10 cellular contexts compared by ENCODE assay signal in the genomic region with DNA sequence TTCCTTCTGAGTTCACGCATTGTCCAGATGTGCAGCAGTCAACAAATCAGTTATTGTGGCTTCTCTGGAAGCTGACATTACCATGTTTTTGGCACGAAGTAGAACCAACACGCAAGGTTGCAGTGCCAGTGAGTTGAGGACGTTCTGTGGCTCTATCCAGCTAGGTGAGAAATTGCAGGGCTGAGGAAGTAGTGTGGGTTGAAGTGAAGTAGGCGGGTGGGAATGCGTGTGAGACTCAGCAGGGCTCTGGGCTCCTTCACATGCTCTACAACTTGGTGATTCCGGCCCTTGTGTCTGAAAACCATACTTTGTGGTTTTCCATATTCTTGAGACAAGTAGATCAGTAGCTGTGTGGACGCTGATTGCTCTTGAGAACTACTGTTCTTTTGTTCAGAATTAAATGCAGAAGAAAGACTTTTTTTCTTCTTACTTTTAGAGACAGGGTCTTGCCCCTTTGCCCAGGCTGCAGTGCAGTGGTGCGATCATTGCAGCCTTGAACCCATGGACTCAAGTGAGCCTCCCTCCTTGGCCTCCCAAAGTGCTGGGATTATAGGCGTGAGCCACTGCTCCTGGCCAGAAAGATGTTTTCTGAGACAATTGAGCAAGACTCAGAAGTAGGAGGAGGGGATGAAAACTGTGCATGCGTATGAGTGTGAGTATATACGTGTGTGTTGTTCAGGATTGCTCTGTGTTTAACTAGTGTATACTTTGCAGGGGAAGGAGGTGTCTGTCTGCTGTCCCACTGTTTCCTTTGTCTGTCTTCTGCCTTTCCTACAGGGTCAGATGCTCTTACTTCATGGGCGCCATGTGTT. TPM values are rescaled to one million over a fixed set of nuclear protein-coding genes. Genes with fewer than 3 reads are reported as not detected.
DNase-seq lines count a peak whose midpoint lies in the region; ATAC-seq and TF ChIP-seq lines count a peak whose summit lies in the region.
"Had no signal": no experiment of that assay in that cellular context is flagged by ENCODE, and none has a peak within 500 bp of the region (broad histone marks: within the 10 kb centered on the region; RNA-seq: fewer than 3 reads in every experiment).

No MANE protein-coding gene starts in this region.

- H3K27ac ChIP-seq in colonic mucosa, result no peak overlapping the region
- H3K27ac ChIP-seq: GM23248, tibial artery had no signal

- H3K9me3 Mint-ChIP-seq in activated T-helper 2 cell treated with anti-CD3 and anti-CD28 coated beads, Interferon-gamma antibody, Interleukin-2, Interleukin-4, amounts not matched to agents 10 μg/mL and 5 μg/mL and 100 μg/mL, durations not matched to agents 14 hours and 24 hours and 36 hours, result no peaks in the 10 kb centered on the region
- no peaks in the 10 kb centered on the region for H3K9me3 Mint-ChIP-seq in nephron

- ATAC-seq in HG02852 (IDR thresholded peaks at IDR 0.05; ENCODE audit: unreplicated experiment) (peak; percentile 60), GM19467 (IDR thresholded peaks at IDR 0.05; ENCODE audit: unreplicated experiment) (no peak), HG02571 (IDR thresholded peaks at IDR 0.05; ENCODE audit: unreplicated experiment) (no peak)

- intact Hi-C loops in activated T-helper 2 cell treated with anti-CD3 and anti-CD28 coated beads, Interferon-gamma antibody, Interleukin-2, Interleukin-4, amounts not matched to agents 10 μg/mL and 5 μg/mL and 100 μg/mL, durations not matched to agents 14 hours and 24 hours and 36 hours (cut with micrococcal nuclease), result loop anchor here (1.0 kb wide), 1 partner anchor 8 kb away; no protein-coding TSS in a partner anchor
- intact Hi-C loops in colonic mucosa (cut with DNase I), result no loop called here

- peak; percentile 58 for DNase-seq in GM10248 (ENCODE audit: extremely low spot score)
- peak; percentile 31 for DNase-seq in activated T-helper 2 cell treated with anti-CD3 and anti-CD28 coated beads, Interferon-gamma antibody, Interleukin-2, Interleukin-4, amounts not matched to agents 10 μg/mL and 5 μg/mL and 100 μg/mL, durations not matched to agents 14 hours and 24 hours and 36 hours (ENCODE audit: low spot score)
- no peak for DNase-seq in NCI-H2227 treated with DMSO at 0.1 percent for 48 hours (lab: John Stamatoyannopoulos, UW)
- DNase-seq in colonic mucosa, result no peak
- DNase-seq: GM23248, tibial artery had no signal

- no peaks in the 10 kb centered on the region for H3K9me3 ChIP-seq in colonic mucosa
- H3K9me3 ChIP-seq: tibial artery had no signal

- H3K4me3 Mint-ChIP-seq in activated T-helper 2 cell treated with anti-CD3 and anti-CD28 coated beads, Interferon-gamma antibody, Interleukin-2, Interleukin-4, amounts not matched to agents 10 μg/mL and 5 μg/mL and 100 μg/mL, durations not matched to agents 14 hours and 24 hours and 36 hours (ENCODE audit: low read depth), result peak overlapping the region; percentile 1
- no peak overlapping the region for H3K4me3 Mint-ChIP-seq in nephron

- peaks cover 45% of the 10 kb centered on the region for H3K4me1 Mint-ChIP-seq in activated T-helper 2 cell treated with anti-CD3 and anti-CD28 coated beads, Interferon-gamma antibody, Interleukin-2, Interleukin-4, amounts not matched to agents 10 μg/mL and 5 μg/mL and 100 μg/mL, durations not matched to agents 14 hours and 24 hours and 36 hours (ENCODE audit: low read depth)
- peaks cover 50% of the 10 kb centered on the region for H3K4me1 Mint-ChIP-seq in nephron

- H3K36me3 ChIP-seq in colonic mucosa, result no peaks in the 10 kb centered on the region
- H3K36me3 ChIP-seq: tibial artery had no signal

- POLR2A ChIA-PET in GM10248 (lab: Yijun Ruan, JAX), result no interaction called here

- peaks cover 4% of the 10 kb centered on the region for H3K4me1 ChIP-seq in colonic mucosa

- no peaks in the 10 kb centered on the region for H3K27me3 ChIP-seq in colonic mucosa
- H3K27me3 ChIP-seq: tibial artery had no signal

- TF ChIP-seq CTCF in GM10248 (IDR thresholded peaks at IDR 0.05; ENCODE audit: control extremely low read depth, extremely low read depth, low read depth, missing control alignments) (no peak), nephron (IDR thresholded peaks at IDR 0.05; ENCODE audit: unreplicated experiment in 3 of 3) (no peak), colonic mucosa (IDR thresholded peaks at IDR 0.05) (no peak)

- peak overlapping the region in 1 of 2 donors; percentile 71 for H3K9ac ChIP-seq in colonic mucosa (ENCODE audit: low read depth in 2 of 2, low read length in 2 of 2)
- H3K9ac ChIP-seq: GM23248 had no signal

- peak overlapping the region; percentile 5 for H3K27ac Mint-ChIP-seq in activated T-helper 2 cell treated with anti-CD3 and anti-CD28 coated beads, Interferon-gamma antibody, Interleukin-2, Interleukin-4, amounts not matched to agents 10 μg/mL and 5 μg/mL and 100 μg/mL, durations not matched to agents 14 hours and 24 hours and 36 hours
- H3K27ac Mint-ChIP-seq in nephron, result peak overlapping the region; percentile 22 to 69 (median 59)

- no peak overlapping the region for H3K4me3 ChIP-seq in colonic mucosa
- H3K4me3 ChIP-seq: GM23248, tibial artery had no signal

- CTCF ChIA-PET in GM10248 (lab: Yijun Ruan, JAX), result interaction anchor here (0.8 kb wide), 1 partner anchor 15 kb away, joined by 3 read pairs; no protein-coding TSS in a partner anchor

- H3K27me3 Mint-ChIP-seq in activated T-helper 2 cell treated with anti-CD3 and anti-CD28 coated beads, Interferon-gamma antibody, Interleukin-2, Interleukin-4, amounts not matched to agents 10 μg/mL and 5 μg/mL and 100 μg/mL, durations not matched to agents 14 hours and 24 hours and 36 hours (ENCODE audit: low read depth), result no peaks in the 10 kb centered on the region
- no peaks in the 10 kb centered on the region for H3K27me3 Mint-ChIP-seq in nephron (ENCODE audit: low read depth)

- peaks cover under 1% of the 10 kb centered on the region for H3K36me3 Mint-ChIP-seq in activated T-helper 2 cell treated with anti-CD3 and anti-CD28 coated beads, Interferon-gamma antibody, Interleukin-2, Interleukin-4, amounts not matched to agents 10 μg/mL and 5 μg/mL and 100 μg/mL, durations not matched to agents 14 hours and 24 hours and 36 hours (ENCODE audit: low read depth)
- no peaks in the 10 kb centered on the region for H3K36me3 Mint-ChIP-seq in nephron (ENCODE audit: low read depth)

RNA-seq across cellular contexts. Expression of a gene that starts 46.2 kb away (rescaled TPM):
- total RNA-seq in activated T-helper 2 cell treated with anti-CD3 and anti-CD28 coated beads, Interferon-gamma antibody, Interleukin-2, Interleukin-4, amounts not matched to agents 10 μg/mL and 5 μg/mL and 100 μg/mL, durations not matched to agents 14 hours and 24 hours and 36 hours, result 125 and 128 TPM in 2 replicates
- 100 to 1,000 TPM; 102 to 145 TPM for total RNA-seq in colonic mucosa

Comparison
In these comparisons a context has a peak if more than half of its experiments do, and no peak if none do; other contexts are left out.
1. DNase-seq: peak in GM10248 (single experiment) and activated T-helper 2 cell treated with anti-CD3 and anti-CD28 coated beads, Interferon-gamma antibody, Interleukin-2, Interleukin-4, amounts not matched to agents 10 μg/mL and 5 μg/mL and 100 μg/mL, durations not matched to agents 14 hours and 24 hours and 36 hours (single experiment); none in NCI-H2227 treated with DMSO at 0.1 percent for 48 hours (single experiment) and colonic mucosa (single experiment).